Comparison of ENCODE assay signal across 2 cellular contexts in the genomic region with DNA sequence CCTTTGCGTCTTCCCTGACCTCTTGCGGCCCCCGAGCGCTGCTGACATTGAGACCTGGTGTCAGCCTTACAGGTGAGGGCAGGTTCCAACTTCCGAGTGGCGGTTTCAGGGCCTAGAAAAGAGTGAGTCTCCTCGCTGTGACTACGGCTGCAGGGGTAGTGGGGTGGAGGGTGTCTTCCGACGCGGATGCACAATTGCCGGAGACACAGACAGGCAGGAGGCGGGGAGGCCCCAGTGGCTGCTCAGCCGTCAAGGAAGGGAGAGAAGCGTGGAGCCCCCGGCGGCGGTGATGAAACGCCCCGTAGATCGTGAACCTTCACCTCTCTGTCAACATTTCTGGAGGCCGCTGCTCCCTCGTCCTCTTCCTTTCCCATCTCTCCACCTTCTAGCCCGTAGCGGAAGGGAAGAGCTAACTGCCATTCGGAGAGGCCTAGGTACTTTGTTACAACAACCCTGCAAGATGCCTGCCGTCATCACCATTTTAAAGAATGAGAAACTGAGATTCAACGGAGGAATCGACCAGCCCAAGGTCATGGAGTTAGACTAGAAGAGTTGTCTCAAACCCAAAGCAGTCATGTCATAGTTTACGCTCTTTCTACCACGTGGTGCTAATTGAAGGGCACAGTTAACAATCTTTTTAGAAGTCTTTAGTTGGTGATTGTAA.
TF ChIP-seq lines count a peak whose summit lies in the region.

No MANE protein-coding gene starts in this region.

TF ChIP-seq in H1, 55 proteins besides CTCF, POLR2A, EP300 and RAD21:
- TF ChIP-seq, protein P1, sequence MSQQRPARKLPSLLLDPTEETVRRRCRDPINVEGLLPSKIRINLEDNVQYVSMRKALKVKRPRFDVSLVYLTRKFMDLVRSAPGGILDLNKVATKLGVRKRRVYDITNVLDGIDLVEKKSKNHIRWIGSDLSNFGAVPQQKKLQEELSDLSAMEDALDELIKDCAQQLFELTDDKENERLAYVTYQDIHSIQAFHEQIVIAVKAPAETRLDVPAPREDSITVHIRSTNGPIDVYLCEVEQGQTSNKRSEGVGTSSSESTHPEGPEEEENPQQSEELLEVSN (IDR thresholded peaks at IDR 0.05): no peak
- no peak for TF ChIP-seq RNF2 (IDR thresholded peaks at IDR 0.05; ENCODE audit: borderline replicate concordance, low read depth, low read length, missing control alignments, poor library complexity, severe bottlenecking)
- no peak for TF ChIP-seq CREB1 (IDR thresholded peaks at IDR 0.05)
- no peak for TF ChIP-seq TAF1 (IDR thresholded peaks at IDR 0.05; ENCODE audit: low read depth, low read length)
- no peak for TF ChIP-seq KDM4A (IDR thresholded peaks at IDR 0.05; ENCODE audit: low read depth, low read length, severe bottlenecking)
- TF ChIP-seq HDAC2 (IDR thresholded peaks at IDR 0.05; ENCODE audit: borderline replicate concordance in 1 of 2, low read depth in 2 of 2, low read length in 2 of 2): peak in 1 of 2 experiments; percentile 79; a peak in 1 of 4 replicates
- TF ChIP-seq SP4 (IDR thresholded peaks at IDR 0.05; ENCODE audit: low read length): no peak
- peak; percentile 96 for TF ChIP-seq SAP30 (IDR thresholded peaks at IDR 0.05; ENCODE audit: insufficient read depth, insufficient replicate concordance, low read length)
- TF ChIP-seq TCF12 (IDR thresholded peaks at IDR 0.05; ENCODE audit: low read depth, low read length): no peak
- TF ChIP-seq KDM5A (IDR thresholded peaks at IDR 0.05; ENCODE audit: low read length): 0 out of 2 replicates have a peak, but pooled peaks have one; percentile 62
- no peak for TF ChIP-seq SRF (IDR thresholded peaks at IDR 0.05; ENCODE audit: low read depth, low read length)
- no peak for TF ChIP-seq CHD2 (IDR thresholded peaks at IDR 0.05; ENCODE audit: low read length)

TF ChIP-seq in neural cell, 6 proteins besides CTCF, POLR2A, EP300 and RAD21:
- TF ChIP-seq SMC3 (conservative IDR thresholded peaks at IDR 0.05; ENCODE audit: poor library complexity) (no peak), MXI1 (conservative IDR thresholded peaks at IDR 0.05; ENCODE audit: poor library complexity, severe bottlenecking) (peak; percentile 6)
